ENCODE assay signal across 1 cellular context in genomic region chr4:84966382-84967291, GRCh38.
TF ChIP-seq lines count a peak whose summit lies in the region.

WDFY3 (minus strand) TSS chr4:84966690; CDS start chr4:84860591, 106,099 bp downstream.

TF ChIP-seq in K562, 482 proteins besides CTCF, POLR2A, EP300 and RAD21 (continued from another document and continues in another):
- TF ChIP-seq, protein P1, sequence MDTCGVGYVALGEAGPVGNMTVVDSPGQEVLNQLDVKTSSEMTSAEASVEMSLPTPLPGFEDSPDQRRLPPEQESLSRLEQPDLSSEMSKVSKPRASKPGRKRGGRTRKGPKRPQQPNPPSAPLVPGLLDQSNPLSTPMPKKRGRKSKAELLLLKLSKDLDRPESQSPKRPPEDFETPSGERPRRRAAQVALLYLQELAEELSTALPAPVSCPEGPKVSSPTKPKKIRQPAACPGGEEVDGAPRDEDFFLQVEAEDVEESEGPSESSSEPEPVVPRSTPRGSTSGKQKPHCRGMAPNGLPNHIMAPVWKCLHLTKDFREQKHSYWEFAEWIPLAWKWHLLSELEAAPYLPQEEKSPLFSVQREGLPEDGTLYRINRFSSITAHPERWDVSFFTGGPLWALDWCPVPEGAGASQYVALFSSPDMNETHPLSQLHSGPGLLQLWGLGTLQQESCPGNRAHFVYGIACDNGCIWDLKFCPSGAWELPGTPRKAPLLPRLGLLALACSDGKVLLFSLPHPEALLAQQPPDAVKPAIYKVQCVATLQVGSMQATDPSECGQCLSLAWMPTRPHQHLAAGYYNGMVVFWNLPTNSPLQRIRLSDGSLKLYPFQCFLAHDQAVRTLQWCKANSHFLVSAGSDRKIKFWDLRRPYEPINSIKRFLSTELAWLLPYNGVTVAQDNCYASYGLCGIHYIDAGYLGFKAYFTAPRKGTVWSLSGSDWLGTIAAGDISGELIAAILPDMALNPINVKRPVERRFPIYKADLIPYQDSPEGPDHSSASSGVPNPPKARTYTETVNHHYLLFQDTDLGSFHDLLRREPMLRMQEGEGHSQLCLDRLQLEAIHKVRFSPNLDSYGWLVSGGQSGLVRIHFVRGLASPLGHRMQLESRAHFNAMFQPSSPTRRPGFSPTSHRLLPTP (IDR thresholded peaks at IDR 0.05; ENCODE audit: borderline replicate concordance, extremely low read depth, insufficient read length) = no peak
- no peak for TF ChIP-seq CBFA2T2 (conservative IDR thresholded peaks at IDR 0.05)
- no peak for TF ChIP-seq ARHGAP35 (IDR thresholded peaks at IDR 0.05; ENCODE audit: partially characterized antibody)
- peak; percentile 41; the same call in 1 of the 2 replicates for TF ChIP-seq CBX1 (IDR thresholded peaks at IDR 0.05; ENCODE audit: low read depth)
- no peak for TF ChIP-seq ATF7 (IDR thresholded peaks at IDR 0.05)
- TF ChIP-seq, protein P2, sequence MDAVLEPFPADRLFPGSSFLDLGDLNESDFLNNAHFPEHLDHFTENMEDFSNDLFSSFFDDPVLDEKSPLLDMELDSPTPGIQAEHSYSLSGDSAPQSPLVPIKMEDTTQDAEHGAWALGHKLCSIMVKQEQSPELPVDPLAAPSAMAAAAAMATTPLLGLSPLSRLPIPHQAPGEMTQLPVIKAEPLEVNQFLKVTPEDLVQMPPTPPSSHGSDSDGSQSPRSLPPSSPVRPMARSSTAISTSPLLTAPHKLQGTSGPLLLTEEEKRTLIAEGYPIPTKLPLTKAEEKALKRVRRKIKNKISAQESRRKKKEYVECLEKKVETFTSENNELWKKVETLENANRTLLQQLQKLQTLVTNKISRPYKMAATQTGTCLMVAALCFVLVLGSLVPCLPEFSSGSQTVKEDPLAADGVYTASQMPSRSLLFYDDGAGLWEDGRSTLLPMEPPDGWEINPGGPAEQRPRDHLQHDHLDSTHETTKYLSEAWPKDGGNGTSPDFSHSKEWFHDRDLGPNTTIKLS (IDR thresholded peaks at IDR 0.05; ENCODE audit: borderline replicate concordance, low read depth) = no peak
- no peak for TF ChIP-seq PCBP2 (IDR thresholded peaks at IDR 0.05; ENCODE audit: low read depth, low read length, poor library complexity, severe bottlenecking)
- TF ChIP-seq ZNF766 (CRISPR knock-in tag; conservative IDR thresholded peaks at IDR 0.05) = no peak
- TF ChIP-seq, protein P3, sequence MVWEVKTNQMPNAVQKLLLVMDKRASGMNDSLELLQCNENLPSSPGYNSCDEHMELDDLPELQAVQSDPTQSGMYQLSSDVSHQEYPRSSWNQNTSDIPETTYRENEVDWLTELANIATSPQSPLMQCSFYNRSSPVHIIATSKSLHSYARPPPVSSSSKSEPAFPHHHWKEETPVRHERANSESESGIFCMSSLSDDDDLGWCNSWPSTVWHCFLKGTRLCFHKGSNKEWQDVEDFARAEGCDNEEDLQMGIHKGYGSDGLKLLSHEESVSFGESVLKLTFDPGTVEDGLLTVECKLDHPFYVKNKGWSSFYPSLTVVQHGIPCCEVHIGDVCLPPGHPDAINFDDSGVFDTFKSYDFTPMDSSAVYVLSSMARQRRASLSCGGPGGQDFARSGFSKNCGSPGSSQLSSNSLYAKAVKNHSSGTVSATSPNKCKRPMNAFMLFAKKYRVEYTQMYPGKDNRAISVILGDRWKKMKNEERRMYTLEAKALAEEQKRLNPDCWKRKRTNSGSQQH (CRISPR knock-in tag; IDR thresholded peaks at IDR 0.05) = peak; percentile 74; the same call in 1 of the 2 replicates
- TF ChIP-seq MLX (CRISPR knock-in tag; conservative IDR thresholded peaks at IDR 0.05) = no peak
- TF ChIP-seq BRD9 (IDR thresholded peaks at IDR 0.05; ENCODE audit: low read depth, partially characterized antibody) = no peak
- TF ChIP-seq, protein P4, sequence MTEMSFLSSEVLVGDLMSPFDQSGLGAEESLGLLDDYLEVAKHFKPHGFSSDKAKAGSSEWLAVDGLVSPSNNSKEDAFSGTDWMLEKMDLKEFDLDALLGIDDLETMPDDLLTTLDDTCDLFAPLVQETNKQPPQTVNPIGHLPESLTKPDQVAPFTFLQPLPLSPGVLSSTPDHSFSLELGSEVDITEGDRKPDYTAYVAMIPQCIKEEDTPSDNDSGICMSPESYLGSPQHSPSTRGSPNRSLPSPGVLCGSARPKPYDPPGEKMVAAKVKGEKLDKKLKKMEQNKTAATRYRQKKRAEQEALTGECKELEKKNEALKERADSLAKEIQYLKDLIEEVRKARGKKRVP (CRISPR knock-in tag; IDR thresholded peaks at IDR 0.05) = no peak
- TF ChIP-seq PPARD (CRISPR knock-in tag; IDR thresholded peaks at IDR 0.05) = no peak
- TF ChIP-seq ZNF778 (CRISPR knock-in tag; IDR thresholded peaks at IDR 0.05) = no peak
- TF ChIP-seq BMI1 (IDR thresholded peaks at IDR 0.05; ENCODE audit: low read length) = no peak
- TF ChIP-seq, protein P5, sequence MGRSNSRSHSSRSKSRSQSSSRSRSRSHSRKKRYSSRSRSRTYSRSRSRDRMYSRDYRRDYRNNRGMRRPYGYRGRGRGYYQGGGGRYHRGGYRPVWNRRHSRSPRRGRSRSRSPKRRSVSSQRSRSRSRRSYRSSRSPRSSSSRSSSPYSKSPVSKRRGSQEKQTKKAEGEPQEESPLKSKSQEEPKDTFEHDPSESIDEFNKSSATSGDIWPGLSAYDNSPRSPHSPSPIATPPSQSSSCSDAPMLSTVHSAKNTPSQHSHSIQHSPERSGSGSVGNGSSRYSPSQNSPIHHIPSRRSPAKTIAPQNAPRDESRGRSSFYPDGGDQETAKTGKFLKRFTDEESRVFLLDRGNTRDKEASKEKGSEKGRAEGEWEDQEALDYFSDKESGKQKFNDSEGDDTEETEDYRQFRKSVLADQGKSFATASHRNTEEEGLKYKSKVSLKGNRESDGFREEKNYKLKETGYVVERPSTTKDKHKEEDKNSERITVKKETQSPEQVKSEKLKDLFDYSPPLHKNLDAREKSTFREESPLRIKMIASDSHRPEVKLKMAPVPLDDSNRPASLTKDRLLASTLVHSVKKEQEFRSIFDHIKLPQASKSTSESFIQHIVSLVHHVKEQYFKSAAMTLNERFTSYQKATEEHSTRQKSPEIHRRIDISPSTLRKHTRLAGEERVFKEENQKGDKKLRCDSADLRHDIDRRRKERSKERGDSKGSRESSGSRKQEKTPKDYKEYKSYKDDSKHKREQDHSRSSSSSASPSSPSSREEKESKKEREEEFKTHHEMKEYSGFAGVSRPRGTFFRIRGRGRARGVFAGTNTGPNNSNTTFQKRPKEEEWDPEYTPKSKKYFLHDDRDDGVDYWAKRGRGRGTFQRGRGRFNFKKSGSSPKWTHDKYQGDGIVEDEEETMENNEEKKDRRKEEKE (IDR thresholded peaks at IDR 0.05; ENCODE audit: borderline replicate concordance in 1 of 2, control insufficient read depth in 1 of 2, low read depth in 2 of 2, low read length in 1 of 2) = no peak
- no peak for TF ChIP-seq ZBTB26 (CRISPR knock-in tag; IDR thresholded peaks at IDR 0.05)
- no peak for TF ChIP-seq ZNF449 (CRISPR knock-in tag; IDR thresholded peaks at IDR 0.05)
- no peak for TF ChIP-seq NFE2 (IDR thresholded peaks at IDR 0.05; ENCODE audit: low read depth)
- TF ChIP-seq POLR2AphosphoS2 (IDR thresholded peaks at IDR 0.05; ENCODE audit: low read length) = no peak
- TF ChIP-seq MAFF (IDR thresholded peaks at IDR 0.05; ENCODE audit: low read length) = no peak
- no peak for TF ChIP-seq RUNX1 (IDR thresholded peaks at IDR 0.05; ENCODE audit: low read depth)
- TF ChIP-seq ZNF408 (CRISPR knock-in tag; IDR thresholded peaks at IDR 0.05; ENCODE audit: low read depth) = no peak
- TF ChIP-seq TAL1 (IDR thresholded peaks at IDR 0.05) = no peak
- no peak for TF ChIP-seq ADNP (tag; IDR thresholded peaks at IDR 0.05)
- TF ChIP-seq FOXP1 (CRISPR knock-in tag; IDR thresholded peaks at IDR 0.05) = no peak
- TF ChIP-seq ETV1 (tag; conservative IDR thresholded peaks at IDR 0.05; ENCODE audit: low read depth) = peak; percentile 46
- TF ChIP-seq SMARCE1 (IDR thresholded peaks at IDR 0.05) = peak; percentile 62; the same call in 1 of the 2 replicates
- TF ChIP-seq SOX6 (IDR thresholded peaks at IDR 0.05) = no peak
- no peak for TF ChIP-seq ZBTB8A (IDR thresholded peaks at IDR 0.05; ENCODE audit: partially characterized antibody)
- TF ChIP-seq, protein P6, sequence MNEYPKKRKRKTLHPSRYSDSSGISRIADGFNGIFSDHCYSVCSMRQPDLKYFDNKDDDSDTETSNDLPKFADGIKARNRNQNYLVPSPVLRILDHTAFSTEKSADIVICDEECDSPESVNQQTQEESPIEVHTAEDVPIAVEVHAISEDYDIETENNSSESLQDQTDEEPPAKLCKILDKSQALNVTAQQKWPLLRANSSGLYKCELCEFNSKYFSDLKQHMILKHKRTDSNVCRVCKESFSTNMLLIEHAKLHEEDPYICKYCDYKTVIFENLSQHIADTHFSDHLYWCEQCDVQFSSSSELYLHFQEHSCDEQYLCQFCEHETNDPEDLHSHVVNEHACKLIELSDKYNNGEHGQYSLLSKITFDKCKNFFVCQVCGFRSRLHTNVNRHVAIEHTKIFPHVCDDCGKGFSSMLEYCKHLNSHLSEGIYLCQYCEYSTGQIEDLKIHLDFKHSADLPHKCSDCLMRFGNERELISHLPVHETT (CRISPR knock-in tag; conservative IDR thresholded peaks at IDR 0.05 in 1 of 2, IDR thresholded peaks at IDR 0.05 in 1 of 2) = no peak
- TF ChIP-seq DACH1 (IDR thresholded peaks at IDR 0.05; ENCODE audit: partially characterized antibody) = no peak
- TF ChIP-seq, protein P7, sequence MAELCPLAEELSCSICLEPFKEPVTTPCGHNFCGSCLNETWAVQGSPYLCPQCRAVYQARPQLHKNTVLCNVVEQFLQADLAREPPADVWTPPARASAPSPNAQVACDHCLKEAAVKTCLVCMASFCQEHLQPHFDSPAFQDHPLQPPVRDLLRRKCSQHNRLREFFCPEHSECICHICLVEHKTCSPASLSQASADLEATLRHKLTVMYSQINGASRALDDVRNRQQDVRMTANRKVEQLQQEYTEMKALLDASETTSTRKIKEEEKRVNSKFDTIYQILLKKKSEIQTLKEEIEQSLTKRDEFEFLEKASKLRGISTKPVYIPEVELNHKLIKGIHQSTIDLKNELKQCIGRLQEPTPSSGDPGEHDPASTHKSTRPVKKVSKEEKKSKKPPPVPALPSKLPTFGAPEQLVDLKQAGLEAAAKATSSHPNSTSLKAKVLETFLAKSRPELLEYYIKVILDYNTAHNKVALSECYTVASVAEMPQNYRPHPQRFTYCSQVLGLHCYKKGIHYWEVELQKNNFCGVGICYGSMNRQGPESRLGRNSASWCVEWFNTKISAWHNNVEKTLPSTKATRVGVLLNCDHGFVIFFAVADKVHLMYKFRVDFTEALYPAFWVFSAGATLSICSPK (IDR thresholded peaks at IDR 0.05; ENCODE audit: borderline replicate concordance) = no peak
- TF ChIP-seq, protein P8, sequence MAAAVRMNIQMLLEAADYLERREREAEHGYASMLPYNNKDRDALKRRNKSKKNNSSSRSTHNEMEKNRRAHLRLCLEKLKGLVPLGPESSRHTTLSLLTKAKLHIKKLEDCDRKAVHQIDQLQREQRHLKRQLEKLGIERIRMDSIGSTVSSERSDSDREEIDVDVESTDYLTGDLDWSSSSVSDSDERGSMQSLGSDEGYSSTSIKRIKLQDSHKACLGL (CRISPR knock-in tag; IDR thresholded peaks at IDR 0.05; ENCODE audit: borderline replicate concordance, poor library complexity, severe bottlenecking) = no peak
- TF ChIP-seq PHB (CRISPR knock-in tag; IDR thresholded peaks at IDR 0.05) = no peak
- no peak for TF ChIP-seq RFX7 (CRISPR knock-in tag; IDR thresholded peaks at IDR 0.05)
- TF ChIP-seq CBX8 (IDR thresholded peaks at IDR 0.05; ENCODE audit: borderline replicate concordance, extremely low read depth, low read depth, low read length, poor library complexity, severe bottlenecking) = no peak
- no peak for TF ChIP-seq PTBP1 (IDR thresholded peaks at IDR 0.05; ENCODE audit: low read depth, low read length)
- TF ChIP-seq, protein P9, sequence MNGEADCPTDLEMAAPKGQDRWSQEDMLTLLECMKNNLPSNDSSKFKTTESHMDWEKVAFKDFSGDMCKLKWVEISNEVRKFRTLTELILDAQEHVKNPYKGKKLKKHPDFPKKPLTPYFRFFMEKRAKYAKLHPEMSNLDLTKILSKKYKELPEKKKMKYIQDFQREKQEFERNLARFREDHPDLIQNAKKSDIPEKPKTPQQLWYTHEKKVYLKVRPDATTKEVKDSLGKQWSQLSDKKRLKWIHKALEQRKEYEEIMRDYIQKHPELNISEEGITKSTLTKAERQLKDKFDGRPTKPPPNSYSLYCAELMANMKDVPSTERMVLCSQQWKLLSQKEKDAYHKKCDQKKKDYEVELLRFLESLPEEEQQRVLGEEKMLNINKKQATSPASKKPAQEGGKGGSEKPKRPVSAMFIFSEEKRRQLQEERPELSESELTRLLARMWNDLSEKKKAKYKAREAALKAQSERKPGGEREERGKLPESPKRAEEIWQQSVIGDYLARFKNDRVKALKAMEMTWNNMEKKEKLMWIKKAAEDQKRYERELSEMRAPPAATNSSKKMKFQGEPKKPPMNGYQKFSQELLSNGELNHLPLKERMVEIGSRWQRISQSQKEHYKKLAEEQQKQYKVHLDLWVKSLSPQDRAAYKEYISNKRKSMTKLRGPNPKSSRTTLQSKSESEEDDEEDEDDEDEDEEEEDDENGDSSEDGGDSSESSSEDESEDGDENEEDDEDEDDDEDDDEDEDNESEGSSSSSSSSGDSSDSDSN (IDR thresholded peaks at IDR 0.05; ENCODE audit: borderline replicate concordance in 1 of 2, low read depth in 2 of 2, low read length in 2 of 2) = peak; percentile 24 to 71; a peak in 2 of 4 replicates
- TF ChIP-seq JUND (IDR thresholded peaks at IDR 0.05; ENCODE audit: borderline replicate concordance, low read depth, low read length) = no peak
- TF ChIP-seq JUND (tag; IDR thresholded peaks at IDR 0.05; ENCODE audit: borderline replicate concordance, low read depth, low read length) = no peak
